8 cellular contexts compared by ENCODE assay signal in the genomic region with DNA sequence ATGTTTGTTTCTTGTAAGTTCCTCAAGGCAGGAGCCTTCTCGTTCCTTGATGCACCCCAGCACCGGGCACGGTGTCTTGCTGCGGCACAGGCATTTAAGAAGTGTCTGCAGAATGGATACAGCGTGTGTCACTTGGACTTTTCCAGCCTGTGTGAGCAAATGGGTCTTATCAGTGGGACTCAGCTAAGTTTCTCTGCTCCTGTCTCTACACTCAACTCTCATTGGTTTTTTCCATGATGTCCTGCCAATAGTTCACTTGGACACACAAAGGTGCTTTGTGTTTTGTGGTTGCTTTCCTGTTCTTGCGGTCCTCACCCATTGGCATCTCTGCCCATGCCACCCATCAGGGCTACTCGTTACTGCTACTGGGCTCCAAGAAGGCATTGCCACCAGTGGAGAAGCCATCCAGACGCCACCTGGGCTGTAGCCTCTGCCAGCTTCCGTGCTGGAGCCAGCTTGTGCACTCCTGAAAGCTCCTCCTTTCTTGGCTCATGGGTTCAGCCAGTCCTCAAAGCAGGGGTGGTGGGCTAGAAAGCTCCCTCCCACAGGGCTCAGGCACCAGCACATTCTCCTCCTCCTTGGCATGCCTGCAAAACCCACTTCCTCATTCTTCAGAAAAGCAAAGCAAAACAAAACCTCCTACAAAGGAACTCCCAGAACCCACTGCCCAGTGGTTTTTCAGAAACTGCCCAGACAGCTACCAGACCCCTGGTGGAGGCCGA. TPM values are rescaled to one million over a fixed set of nuclear protein-coding genes. Genes with fewer than 3 reads are reported as not detected.
DNase-seq lines count a peak whose midpoint lies in the region; ATAC-seq and TF ChIP-seq lines count a peak whose summit lies in the region.

No MANE protein-coding gene starts in this region.

- no peak overlapping the region for H3K27ac ChIP-seq in mesendoderm (ENCODE audit: low read depth, low read length)
- H3K27ac ChIP-seq in vagina: peak overlapping the region; percentile 83

- H4K8ac ChIP-seq in mesendoderm (ENCODE audit: low read depth, low read length): no peak overlapping the region

- intact Hi-C loops in vagina (cut with DNase I): no loop called here

- WGBS in mesendoderm (ENCODE audit: extremely low coverage, insufficient coverage, low lambda C conversion rate): no CpG with 5 or more reads among the region's 10 CpGs

- no peak overlapping the region for H3K56ac ChIP-seq in mesendoderm (ENCODE audit: low read length)

- H4K5ac ChIP-seq in mesendoderm (ENCODE audit: low read length): no peak overlapping the region

- ATAC-seq in HG02642 (IDR thresholded peaks at IDR 0.05; ENCODE audit: poor library complexity, unreplicated experiment) (peak; percentile 75), HG02870 (IDR thresholded peaks at IDR 0.05; ENCODE audit: unreplicated experiment) (no peak)

- H3K4me2 ChIP-seq in mesendoderm (ENCODE audit: low read length): no peak overlapping the region

- H3K79me1 ChIP-seq in mesendoderm (ENCODE audit: low read length): no peaks in the 10 kb centered on the region

- TF ChIP-seq CTCF in GM12864 (IDR thresholded peaks at IDR 0.05; ENCODE audit: low read depth, low read length, missing control alignments) (no peak), vagina (IDR thresholded peaks at IDR 0.05) (peak in 1 of 3 experiments; percentile 17)

- DNase-seq in GM12864 (ENCODE audit: low read depth) (peak; percentile 2), OCI-M1 (lab: John Stamatoyannopoulos, UW) (peak; percentile 89), mesendoderm (peak; percentile 33), vagina (ENCODE audit: extremely low spot score in 2 of 2) (peak in 1 of 2 donors; percentile 88), GM19240 (ENCODE audit: insufficient read length, low spot score) (no peak)
- DNase-seq in central memory CD4-positive, alpha-beta T cell: peak; percentile 12

- H3K79me2 ChIP-seq in mesendoderm (ENCODE audit: control insufficient read depth, insufficient read depth, low read length): no peaks in the 10 kb centered on the region

- no peak overlapping the region for H2BK5ac ChIP-seq in mesendoderm (ENCODE audit: low read length)

- no peak overlapping the region for H3K9ac ChIP-seq in mesendoderm (ENCODE audit: low read length)

- no peak overlapping the region for H3K4me3 ChIP-seq in GM12864 (ENCODE audit: low read depth, low read length)
- no peak overlapping the region for H3K4me3 ChIP-seq in mesendoderm (ENCODE audit: low read length)
- no peak overlapping the region for H3K4me3 ChIP-seq in vagina

- no peak overlapping the region for H3K23ac ChIP-seq in mesendoderm (ENCODE audit: low read length)

- no peak for TF ChIP-seq POLR2A in vagina (IDR thresholded peaks at IDR 0.05)

- H2BK15ac ChIP-seq in mesendoderm (replicated peaks; ENCODE audit: low read depth): no peak overlapping the region

- no peaks in the 10 kb centered on the region for H3K9me3 ChIP-seq in vagina

- no peak overlapping the region for H3K4ac ChIP-seq in mesendoderm (ENCODE audit: low read depth, low read length)

- H3K4me1 ChIP-seq in mesendoderm (ENCODE audit: control insufficient read depth, low read depth, low read length) (no peaks in the 10 kb centered on the region), vagina (peaks cover 59% of the 10 kb centered on the region)

- no peak overlapping the region for H2BK120ac ChIP-seq in mesendoderm (ENCODE audit: low read depth, low read length)

- no peak overlapping the region for H3K18ac ChIP-seq in mesendoderm (ENCODE audit: low read length)

- H3K27me3 ChIP-seq in mesendoderm (ENCODE audit: insufficient read depth, low read length, poor library complexity): no peaks in the 10 kb centered on the region
- H3K27me3 ChIP-seq in vagina: no peaks in the 10 kb centered on the region

- no peak overlapping the region for H2AK5ac ChIP-seq in mesendoderm (ENCODE audit: low read length)

- H3K36me3 ChIP-seq in mesendoderm (ENCODE audit: control insufficient read depth, insufficient read depth, low read length): no peaks in the 10 kb centered on the region
- no peaks in the 10 kb centered on the region for H3K36me3 ChIP-seq in vagina

RNA-seq across cellular contexts. Expression of gene IL1R2, which starts 41.4 kb away (rescaled TPM):
- 0.11 TPM for polyA plus RNA-seq in mesendoderm (2013, experiment 1 of 2)
- 0.25 TPM for polyA plus RNA-seq in mesendoderm (2013, experiment 2 of 2)
- 63.3 TPM for total RNA-seq in vagina
